Comparison of ENCODE assay signal across 27 cellular contexts in the genomic region with DNA sequence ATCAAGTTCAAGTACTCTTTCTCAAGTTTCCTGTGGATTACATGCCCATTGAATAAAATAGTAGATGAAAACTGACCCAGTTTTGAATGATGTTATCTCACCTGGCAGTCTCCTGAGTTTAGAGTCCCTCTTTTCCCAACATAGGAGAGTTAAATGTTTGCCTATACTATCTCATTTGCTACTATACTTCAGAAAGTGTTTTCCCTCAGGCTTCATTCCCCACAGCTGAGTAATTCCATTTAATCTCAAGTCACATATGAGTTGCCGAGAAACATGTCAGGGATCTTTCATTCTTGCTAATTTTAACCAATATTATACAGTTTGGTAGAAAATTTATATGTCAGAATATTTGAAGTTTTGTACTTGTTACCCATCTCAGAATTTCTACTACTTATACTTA.
"Had no signal": no experiment of that assay in that cellular context is flagged by ENCODE, and none has a peak within 500 bp of the region (broad histone marks: within the 10 kb centered on the region; RNA-seq: fewer than 3 reads in every experiment).

No MANE protein-coding gene starts in this region.

- FAIRE-seq: islet of Langerhans, kidney had no signal

- H3K36me3 Mint-ChIP-seq: naive thymus-derived CD8-positive, alpha-beta T cell; stimulated activated memory B cell treated with anti-CD40 and anti-IgM and Interleukin-4, amounts not matched to agents 10 μg/mL and 1 μg/mL and 100 μg/mL, for 72 hours; type B pancreatic cell had no signal

- H3K4me3 ChIP-seq: left lung, lower lobe of right lung, psoas muscle, right atrium auricular region, right lobe of liver, smooth muscle cell, tibial nerve, uterus had no signal

- H3K27me3 ChIP-seq: left lung, right atrium auricular region, right lobe of liver, tibial nerve, uterus had no signal

- H3K4me1 Mint-ChIP-seq: naive thymus-derived CD8-positive, alpha-beta T cell; nephron; stimulated activated memory B cell treated with anti-CD40 and anti-IgM and Interleukin-4, amounts not matched to agents 10 μg/mL and 1 μg/mL and 100 μg/mL, for 72 hours; stimulated activated naive CD8-positive, alpha-beta T cell treated with anti-CD3 and anti-CD28 coated beads, Interleukin-15, amount 100 ng/mL, for 72 hours had no signal

- DNase-seq: hippocampal formation; kidney; left colon; left lung; lower lobe of right lung; mammary epithelial cell; mesenchymal stem cell; naive thymus-derived CD8-positive, alpha-beta T cell; nucleus accumbens; psoas muscle; right lobe of liver; stimulated activated CD4-positive, alpha-beta T cell treated with anti-CD3 and anti-CD28 coated beads, Interleukin-1b, Interleukin-23, amount 100 ng/mL, for 48 hours; stimulated activated CD4-positive, alpha-beta T cell treated with anti-CD3 and anti-CD28 coated beads, Interleukin-2, amount 100 ng/mL, for 48 hours; stimulated activated CD4-positive, alpha-beta T cell treated with anti-CD3 and anti-CD28 coated beads, Interleukin-4, amount 100 ng/mL, for 4 hours; stimulated activated CD8-positive, alpha-beta memory T cell treated with anti-CD3 and anti-CD28 coated beads, Interleukin-4, amount 100 ng/mL, for 48 hours; stimulated activated naive CD4-positive, alpha-beta T cell treated with Interleukin-2 at 50 U/mL for 16 hours; stimulated activated naive CD8-positive, alpha-beta T cell treated with anti-CD3 and anti-CD28 coated beads, Interleukin-15, amount 100 ng/mL, for 72 hours; substantia nigra; uterus had no signal

- H3K27me3 Mint-ChIP-seq: naive thymus-derived CD8-positive, alpha-beta T cell; stimulated activated memory B cell treated with anti-CD40 and anti-IgM and Interleukin-4, amounts not matched to agents 10 μg/mL and 1 μg/mL and 100 μg/mL, for 72 hours; stimulated activated naive CD8-positive, alpha-beta T cell treated with anti-CD3 and anti-CD28 coated beads, Interleukin-15, amount 100 ng/mL, for 72 hours; type B pancreatic cell had no signal

- H3K9me3 Mint-ChIP-seq: nephron; neural crest cell; stimulated activated memory B cell treated with anti-CD40 and anti-IgM and Interleukin-4, amounts not matched to agents 10 μg/mL and 1 μg/mL and 100 μg/mL, for 72 hours; stimulated activated naive CD8-positive, alpha-beta T cell treated with anti-CD3 and anti-CD28 coated beads, Interleukin-15, amount 100 ng/mL, for 72 hours; type B pancreatic cell had no signal

- H3K4me3 Mint-ChIP-seq: naive thymus-derived CD8-positive, alpha-beta T cell; nephron; neural crest cell; stimulated activated memory B cell treated with anti-CD40 and anti-IgM and Interleukin-4, amounts not matched to agents 10 μg/mL and 1 μg/mL and 100 μg/mL, for 72 hours; stimulated activated naive CD8-positive, alpha-beta T cell treated with anti-CD3 and anti-CD28 coated beads, Interleukin-15, amount 100 ng/mL, for 72 hours; type B pancreatic cell had no signal

- H3K27ac Mint-ChIP-seq: naive thymus-derived CD8-positive, alpha-beta T cell; nephron; stimulated activated memory B cell treated with anti-CD40 and anti-IgM and Interleukin-4, amounts not matched to agents 10 μg/mL and 1 μg/mL and 100 μg/mL, for 72 hours; stimulated activated naive CD8-positive, alpha-beta T cell treated with anti-CD3 and anti-CD28 coated beads, Interleukin-15, amount 100 ng/mL, for 72 hours; type B pancreatic cell had no signal

- H3K36me3 ChIP-seq: left lung, lower lobe of right lung, right atrium auricular region, right lobe of liver, tibial nerve, uterus had no signal
